ENCODE assay signal across 31 cellular contexts in genomic region chr16:23039118-23039517, GRCh38.
A peak's percentile ranks its signal among the peaks of the same experiment; 100 is the strongest.
DNase-seq lines count a peak whose midpoint lies in the region; ATAC-seq, FAIRE-seq and TF ChIP-seq lines count a peak whose summit lies in the region.
"Had no signal": no experiment of that assay in that cellular context is flagged by ENCODE, and none has a peak within 500 bp of the region (broad histone marks: within the 10 kb centered on the region; RNA-seq: fewer than 3 reads in every experiment).

No MANE protein-coding gene starts in this region.

- CTCF ChIA-PET in HepG2 (lab: Yijun Ruan, JAX; ENCODE audit: low intra/inter-chr PET ratio, low total read pairs) (no interaction called here), K562 (lab: Yijun Ruan, JAX; ENCODE audit: low intra/inter-chr PET ratio) (no interaction called here)

- no peak for TF ChIP-seq POLR2A in HepG2 (IDR thresholded peaks at IDR 0.05; ENCODE audit: insufficient read depth in 1 of 2, low read depth in 2 of 2, low read length in 2 of 2)
- no peak for TF ChIP-seq POLR2A in right lobe of liver (IDR thresholded peaks at IDR 0.05)
- no peak for TF ChIP-seq POLR2A in K562 (conservative IDR thresholded peaks at IDR 0.05)

- intact Hi-C loops in HepG2 (cut with micrococcal nuclease; ENCODE audit: unreplicated experiment): no loop called here
- intact Hi-C loops in right lobe of liver (cut with DNase I): no loop called here
- intact Hi-C loops in K562 (cut with micrococcal nuclease): no loop called here

- H3K9me3 ChIP-seq in HepG2 (ENCODE audit: low read length) (no peaks in the 10 kb centered on the region), right lobe of liver (no peaks in the 10 kb centered on the region), K562 (replicated peaks; ENCODE audit: control insufficient read depth, insufficient read depth, low read depth, low read length) (no peaks in the 10 kb centered on the region)
- H3K9me3 ChIP-seq: A549, BE2C, BLaER1, Caco-2 had no signal

- H3K36me3 ChIP-seq in HepG2 (replicated peaks in 1 of 2; ENCODE audit: control insufficient read depth in 1 of 2, insufficient read depth in 2 of 2, low read length in 2 of 2) (no peaks in the 10 kb centered on the region), right lobe of liver (no peaks in the 10 kb centered on the region), K562 (ENCODE audit: control insufficient read depth, insufficient read depth, low read length) (no peaks in the 10 kb centered on the region)
- H3K36me3 ChIP-seq: BE2C; BLaER1; BLaER1 treated with 17β-estradiol and CSF1 and Interleukin-3, amounts not matched to agents 10 nM and 100 nM had no signal

- BruUV-seq in HepG2 (replicated peaks; lab: Mats Ljungman, UMichigan) (no TSS peak), K562 (replicated peaks; lab: Mats Ljungman, UMichigan) (no TSS peak)

- ATAC-seq in HepG2 (no peak), right lobe of liver (no peak), K562 (no peak)
- ATAC-seq: A549; CD8-positive, alpha-beta T cell had no signal

- H3K27ac ChIP-seq in HepG2 (ENCODE audit: extremely low read length, insufficient read depth, low read length): no peak overlapping the region
- H3K27ac ChIP-seq in right lobe of liver: no peak overlapping the region
- H3K27ac ChIP-seq in K562 (ENCODE audit: extremely low read depth, low read depth, low read length): no peak overlapping the region
- H3K27ac ChIP-seq: 22Rv1; A549; BLaER1; BLaER1 treated with 17β-estradiol and CSF1 and Interleukin-3, amounts not matched to agents 10 nM and 100 nM; C4-2B had no signal

- no peak overlapping the region for H3K4me3 ChIP-seq in HepG2 (replicated peaks in 1 of 3; ENCODE audit: insufficient read depth in 1 of 3, low read depth in 2 of 3, low read length in 3 of 3)
- H3K4me3 ChIP-seq in right lobe of liver: no peak overlapping the region
- H3K4me3 ChIP-seq in K562: no peak overlapping the region
- H3K4me3 ChIP-seq: A549; BLaER1; BLaER1 treated with 17β-estradiol and CSF1 and Interleukin-3, amounts not matched to agents 10 nM and 100 nM had no signal

- TF ChIP-seq EP300 in HepG2 (IDR thresholded peaks at IDR 0.05; ENCODE audit: low read depth in 2 of 2, low read length in 2 of 2) (no peak), HepG2 (CRISPR knock-in tag; IDR thresholded peaks at IDR 0.05; ENCODE audit: borderline replicate concordance) (no peak), K562 (IDR thresholded peaks at IDR 0.05; ENCODE audit: low read length) (no peak)

- no peaks in the 10 kb centered on the region; a peak in 2 of 5 replicates for H3K27me3 ChIP-seq in HepG2 (ENCODE audit: control insufficient read depth in 1 of 2, insufficient read depth in 2 of 2, low read length in 2 of 2)
- H3K27me3 ChIP-seq in right lobe of liver: no peaks in the 10 kb centered on the region
- no peaks in the 10 kb centered on the region for H3K27me3 ChIP-seq in K562 (ENCODE audit: control insufficient read depth in 2 of 2, insufficient read depth in 2 of 2, low read length in 2 of 2)
- H3K27me3 ChIP-seq: BE2C; BLaER1; BLaER1 treated with 17β-estradiol and CSF1 and Interleukin-3, amounts not matched to agents 10 nM and 100 nM had no signal

- POLR2A ChIA-PET in HepG2 (lab: Yijun Ruan, JAX) (no interaction called here), K562 (lab: Yijun Ruan, JAX) (no interaction called here)

- H3K9me1 ChIP-seq in K562 (ENCODE audit: control insufficient read depth, insufficient read depth, low read length): no peaks in the 10 kb centered on the region

- H3K4me2 ChIP-seq in HepG2 (ENCODE audit: low read depth, low read length) (no peak overlapping the region), K562 (ENCODE audit: insufficient read depth, low read length) (no peak overlapping the region)
- H3K4me2 ChIP-seq: A549, BLaER1 had no signal

- no peaks in the 10 kb centered on the region for H3K79me2 ChIP-seq in HepG2 (ENCODE audit: insufficient read depth, low read length)
- no peaks in the 10 kb centered on the region for H3K79me2 ChIP-seq in K562 (ENCODE audit: control insufficient read depth, insufficient read depth, low read length)

- no peak overlapping the region for H3K9ac ChIP-seq in HepG2 (ENCODE audit: insufficient read depth, low read depth, low read length)
- no peak overlapping the region for H3K9ac ChIP-seq in K562 (ENCODE audit: insufficient read depth in 1 of 2, low read depth in 2 of 2, low read length in 2 of 2)
- H3K9ac ChIP-seq: BLaER1; BLaER1 treated with 17β-estradiol and CSF1 and Interleukin-3, amounts not matched to agents 10 nM and 100 nM had no signal

- WGBS in HepG2 (ENCODE audit: low lambda C conversion rate): 2% methylated on average over 4 of the region's 4 CpGs
- 52% methylated on average over 4 of the region's 4 CpGs for WGBS in right lobe of liver (ENCODE audit: insufficient coverage, low coverage, low lambda C conversion rate, missing lambda C conversion rate)
- WGBS in K562 (ENCODE audit: insufficient coverage, low coverage, missing lambda C conversion rate): 0% methylated on average over 4 of the region's 4 CpGs

- TF ChIP-seq RAD21 in HepG2 (CRISPR knock-in tag; IDR thresholded peaks at IDR 0.05) (no peak), K562 (CRISPR knock-in tag; conservative IDR thresholded peaks at IDR 0.05 in 1 of 2, IDR thresholded peaks at IDR 0.05 in 1 of 2) (no peak)

- FAIRE-seq in HepG2 (lab: Jason Lieb, UNC) (no peak), K562 (lab: Jason Lieb, UNC) (no peak)
- FAIRE-seq: A204.1, A549, D721Med had no signal

- H2AFZ ChIP-seq in HepG2 (ENCODE audit: low read length) (no peak overlapping the region), K562 (ENCODE audit: low read depth, low read length) (no peak overlapping the region)

- no peaks in the 10 kb centered on the region for H4K20me1 ChIP-seq in HepG2 (ENCODE audit: insufficient read depth, low read length)
- H4K20me1 ChIP-seq in K562 (replicated peaks; ENCODE audit: control insufficient read depth, insufficient read depth, low read length): no peaks in the 10 kb centered on the region
- H4K20me1 ChIP-seq: BLaER1; BLaER1 treated with 17β-estradiol and CSF1 and Interleukin-3, amounts not matched to agents 10 nM and 100 nM had no signal

- DNase-seq in HepG2 (ENCODE audit: low spot score): no peak
- DNase-seq in right lobe of liver: no peak
- DNase-seq in K562 (ENCODE audit: extremely low read depth in 1 of 4, low spot score in 3 of 4): no peak
- no peak for DNase-seq in mesenteric fat pad (ENCODE audit: low spot score)
- DNase-seq: 8988T; ACHN; AML-193; BE2C; C1 segment of cervical spinal cord; Caco-2; Calu3; CD4-positive, alpha-beta memory T cell; CD4-positive, alpha-beta T cell; CD4-positive, CD25-positive, alpha-beta regulatory T cell; CD8-positive, alpha-beta memory T cell; CD8-positive, alpha-beta T cell; COR-L47; DMS 273 treated with DMSO at 0.1 percent for 48 hours; DMS153; DMS53; DMS79; DMS79 treated with DMSO at 0.1 percent for 48 hours; DND-41; EL had no signal

- in situ Hi-C loops in HepG2 (cut with HindIII; ENCODE audit: extremely low pct_ligation_motif_present, low pct_unique_long_range_greater_than_20kb) (no loop called here), K562 (cut with MboI) (no loop called here)

- H3K4me1 ChIP-seq in HepG2 (ENCODE audit: insufficient read depth, low read length) (no peaks in the 10 kb centered on the region), right lobe of liver (no peaks in the 10 kb centered on the region), K562 (replicated peaks in 1 of 2; ENCODE audit: control insufficient read depth in 2 of 2, insufficient read depth in 2 of 2, low read length in 2 of 2) (no peaks in the 10 kb centered on the region)
- H3K4me1 ChIP-seq: A549, BE2C, Caco-2 had no signal

- TF ChIP-seq CTCF in HepG2 (CRISPR knock-in tag; IDR thresholded peaks at IDR 0.05) (no peak), right lobe of liver (IDR thresholded peaks at IDR 0.05) (no peak), K562 (IDR thresholded peaks at IDR 0.05 in 2 of 3, conservative IDR thresholded peaks at IDR 0.05 in 1 of 3; ENCODE audit: insufficient read depth in 2 of 3, low read depth in 1 of 3, low read length in 3 of 3) (no peak)

TF ChIP-seq in HepG2, 621 proteins besides CTCF, POLR2A, EP300 and RAD21:
- no peak for TF ChIP-seq ZNF414 (CRISPR knock-in tag; IDR thresholded peaks at IDR 0.05)
- peak; percentile 92 for TF ChIP-seq ZNF12 (CRISPR knock-in tag; IDR thresholded peaks at IDR 0.05)

TF ChIP-seq in K562, 482 proteins besides CTCF, POLR2A, EP300 and RAD21:
- TF ChIP-seq ZNF12 (CRISPR knock-in tag; IDR thresholded peaks at IDR 0.05) (peak; percentile 58; the same call in 1 of the 2 replicates), ZMIZ1 (IDR thresholded peaks at IDR 0.05; ENCODE audit: low read depth in 2 of 2, low read length in 2 of 2) (no peak)

Comparison
In these comparisons a context has a peak if more than half of its experiments do, and no peak if none do; other contexts are left out.
1. Of the 241 proteins assayed by ChIP-seq in both HepG2 and K562: peak only in HepG2: none; only in K562: none; in both: ZNF12; in neither: 240.